Comparison of ENCODE assay signal across 23 cellular contexts in the genomic region with DNA sequence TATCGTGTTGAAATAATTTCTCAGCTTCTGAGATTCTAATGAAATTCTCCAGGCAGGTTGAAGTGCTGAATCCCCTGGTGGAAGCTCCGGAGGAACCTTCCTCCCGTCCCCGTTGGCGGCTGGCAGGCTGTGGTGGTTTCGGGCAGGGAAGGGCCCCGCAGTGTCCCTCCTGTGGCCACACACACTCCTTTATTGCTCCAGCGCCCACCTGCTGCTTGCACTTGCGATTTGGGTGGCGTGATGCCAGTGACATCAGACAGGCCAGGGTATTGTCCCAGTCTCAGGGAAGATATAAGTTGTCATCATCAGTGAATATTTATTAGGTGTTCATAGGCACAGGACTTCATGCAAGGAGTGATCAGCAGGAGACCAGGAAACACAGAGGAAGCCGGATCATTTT.
A peak's percentile ranks its signal among the peaks of the same experiment; 100 is the strongest.
DNase-seq lines count a peak whose midpoint lies in the region; ATAC-seq, FAIRE-seq and TF ChIP-seq lines count a peak whose summit lies in the region.
"Had no signal": no experiment of that assay in that cellular context is flagged by ENCODE, and none has a peak within 500 bp of the region (broad histone marks: within the 10 kb centered on the region; RNA-seq: fewer than 3 reads in every experiment).

No MANE protein-coding gene starts in this region.

- no peak overlapping the region for H2AFZ ChIP-seq in mammary epithelial cell (ENCODE audit: low read depth, low read length)
- H2AFZ ChIP-seq: hepatocyte had no signal

- H3K9me3 ChIP-seq in right atrium auricular region (no peaks in the 10 kb centered on the region), mammary epithelial cell (replicated peaks; ENCODE audit: insufficient read depth, low read length) (peaks cover 13% of the 10 kb centered on the region), small intestine (ENCODE audit: control insufficient read depth, low read depth) (no peaks in the 10 kb centered on the region)
- H3K9me3 ChIP-seq: A549, colonic mucosa, vagina had no signal

- DNase-seq in Right ventricle myocardium superior = no peak
- DNase-seq in right atrium auricular region (ENCODE audit: low spot score) = no peak
- no peak for DNase-seq in DMS114 treated with DMSO at 0.1 percent for 48 hours (lab: John Stamatoyannopoulos, UW; ENCODE audit: unreplicated experiment)
- DNase-seq in mammary epithelial cell = no peak
- DNase-seq in small intestine = no peak
- DNase-seq: activated CD4-positive, alpha-beta T cell treated with anti-CD3 and anti-CD28 coated beads, Interleukin-2, amount 10 ng/mL, durations not matched to agents 24 days and 14 days; activated CD8-positive, alpha-beta memory T cell treated with anti-CD3 and anti-CD28 coated beads, Interleukin-2, amount 10 ng/mL, durations not matched to agents 7 days and 5 days; activated naive CD8-positive, alpha-beta T cell treated with anti-CD3 and anti-CD28 coated beads for 36 hours; colonic mucosa; GDM1; islet precursor cell; naive thymus-derived CD8-positive, alpha-beta T cell; NCI-H1694 treated with DMSO at 0.1 percent for 48 hours; NCI-H774; stimulated activated CD8-positive, alpha-beta memory T cell treated with anti-CD3 and anti-CD28 coated beads, Interleukin-4, amount 100 ng/mL, for 48 hours had no signal

- no TSS peak for BruUV-seq in mammary epithelial cell (replicated peaks; lab: Mats Ljungman, UMichigan)

- H3K27me3 ChIP-seq in right atrium auricular region = no peaks in the 10 kb centered on the region
- no peaks in the 10 kb centered on the region for H3K27me3 ChIP-seq in layer of hippocampus (ENCODE audit: control insufficient read depth, insufficient read depth, low read length)
- no peaks in the 10 kb centered on the region for H3K27me3 ChIP-seq in mammary epithelial cell (ENCODE audit: insufficient read depth, low read length)
- H3K27me3 ChIP-seq in small intestine (ENCODE audit: control insufficient read depth in 2 of 2, insufficient read depth in 2 of 2, low read length in 2 of 2) = no peaks in the 10 kb centered on the region
- H3K27me3 ChIP-seq: colonic mucosa, vagina had no signal

- H3K4me2 ChIP-seq in mammary epithelial cell (ENCODE audit: insufficient read depth, low read depth, low read length) = no peak overlapping the region
- H3K4me2 ChIP-seq: A549, hepatocyte had no signal

- no peaks in the 10 kb centered on the region for H3K36me3 Mint-ChIP-seq in brain
- H3K36me3 Mint-ChIP-seq: activated CD8-positive, alpha-beta memory T cell treated with anti-CD3 and anti-CD28 coated beads, Interleukin-2, amount 10 ng/mL, durations not matched to agents 7 days and 5 days; activated naive CD8-positive, alpha-beta T cell treated with anti-CD3 and anti-CD28 coated beads for 36 hours; memory B cell; naive thymus-derived CD8-positive, alpha-beta T cell had no signal

- ATAC-seq in Right ventricle myocardium superior (ENCODE audit: poor library complexity) = peak; percentile 16
- ATAC-seq: A549; activated CD8-positive, alpha-beta memory T cell treated with anti-CD3 and anti-CD28 coated beads, Interleukin-2, amount 10 ng/mL, durations not matched to agents 7 days and 5 days; naive thymus-derived CD8-positive, alpha-beta T cell had no signal

- no peaks in the 10 kb centered on the region for H3K36me3 ChIP-seq in right atrium auricular region
- no peaks in the 10 kb centered on the region for H3K36me3 ChIP-seq in mammary epithelial cell (ENCODE audit: insufficient read depth, low read length)
- no peaks in the 10 kb centered on the region for H3K36me3 ChIP-seq in small intestine (ENCODE audit: control insufficient read depth in 2 of 2, insufficient read depth in 2 of 2, low read length in 2 of 2)
- H3K36me3 ChIP-seq: colonic mucosa, vagina had no signal

- H3K79me2 ChIP-seq in mammary epithelial cell (ENCODE audit: insufficient read depth, low read length) = no peaks in the 10 kb centered on the region
- H3K79me2 ChIP-seq: hepatocyte had no signal

- H3K27ac Mint-ChIP-seq in brain = peak overlapping the region; percentile 91 to 98 (median 96)
- H3K27ac Mint-ChIP-seq: activated CD4-positive, alpha-beta T cell treated with anti-CD3 and anti-CD28 coated beads, Interleukin-2, amount 10 ng/mL, durations not matched to agents 24 days and 14 days; activated CD8-positive, alpha-beta memory T cell treated with anti-CD3 and anti-CD28 coated beads, Interleukin-2, amount 10 ng/mL, durations not matched to agents 7 days and 5 days; activated naive CD8-positive, alpha-beta T cell treated with anti-CD3 and anti-CD28 coated beads for 36 hours; IgD-negative memory B cell; memory B cell had no signal

- no peak overlapping the region for H3K4me3 ChIP-seq in right atrium auricular region
- no peak overlapping the region for H3K4me3 ChIP-seq in mammary epithelial cell (replicated peaks in 1 of 3; ENCODE audit: insufficient read depth in 1 of 3, low read depth in 2 of 3, low read length in 3 of 3)
- no peak overlapping the region for H3K4me3 ChIP-seq in small intestine (ENCODE audit: low read depth in 1 of 2, low read length in 2 of 2)
- H3K4me3 ChIP-seq: A549, colonic mucosa, hepatocyte, vagina had no signal

- intact Hi-C loops in Right ventricle myocardium superior (cut with DNase I) (no loop called here), mammary epithelial cell (cut with micrococcal nuclease) (no loop called here)

- TF ChIP-seq CTCF in right atrium auricular region (IDR thresholded peaks at IDR 0.05) = no peak
- no peak for TF ChIP-seq CTCF in brain (conservative IDR thresholded peaks at IDR 0.05)
- TF ChIP-seq CTCF in mammary epithelial cell (conservative IDR thresholded peaks at IDR 0.05 in 1 of 2, IDR thresholded peaks at IDR 0.05 in 1 of 2; ENCODE audit: extremely low read depth in 1 of 2, insufficient read depth in 1 of 2, low read depth in 1 of 2, low read length in 2 of 2) = no peak

- no peaks in the 10 kb centered on the region for H3K27me3 Mint-ChIP-seq in brain

- peaks cover 0 to 10% (median 0%) of the 10 kb centered on the region in 5 experiments for H3K9me3 Mint-ChIP-seq in brain
- H3K9me3 Mint-ChIP-seq: activated CD4-positive, alpha-beta T cell treated with anti-CD3 and anti-CD28 coated beads, Interleukin-2, amount 10 ng/mL, durations not matched to agents 24 days and 14 days; activated naive CD8-positive, alpha-beta T cell treated with anti-CD3 and anti-CD28 coated beads for 36 hours; IgD-negative memory B cell; memory B cell; naive thymus-derived CD8-positive, alpha-beta T cell had no signal

- CTCF ChIA-PET in mammary epithelial cell (lab: Charles Lee; ENCODE audit: low non-redundant PET) = no interaction called here

- peak overlapping the region; percentile 57 to 84 (median 66) for H3K4me3 Mint-ChIP-seq in brain
- H3K4me3 Mint-ChIP-seq: activated CD4-positive, alpha-beta T cell treated with anti-CD3 and anti-CD28 coated beads, Interleukin-2, amount 10 ng/mL, durations not matched to agents 24 days and 14 days; activated CD8-positive, alpha-beta memory T cell treated with anti-CD3 and anti-CD28 coated beads, Interleukin-2, amount 10 ng/mL, durations not matched to agents 7 days and 5 days; activated naive CD8-positive, alpha-beta T cell treated with anti-CD3 and anti-CD28 coated beads for 36 hours; IgD-negative memory B cell; memory B cell; naive thymus-derived CD8-positive, alpha-beta T cell had no signal

- H3K4me1 ChIP-seq in right atrium auricular region (peaks cover 0 to 35% of the 10 kb centered on the region in 2 donors), mammary epithelial cell (ENCODE audit: insufficient read depth, low read length) (no peaks in the 10 kb centered on the region), small intestine (ENCODE audit: control insufficient read depth in 2 of 2, insufficient read depth in 1 of 2, low read depth in 1 of 2, low read length in 1 of 2) (no peaks in the 10 kb centered on the region)
- H3K4me1 ChIP-seq: A549, colonic mucosa had no signal

- no peaks in the 10 kb centered on the region for H4K20me1 ChIP-seq in mammary epithelial cell (ENCODE audit: insufficient read depth, low read length)

- dilution Hi-C loops in mammary epithelial cell (cut with HindIII; ENCODE audit: low sequenced_read_pairs) = no loop called here

- in situ Hi-C loops in mammary epithelial cell (cut with MboI; ENCODE audit: low sequenced_read_pairs in 2 of 2) = no loop called here

- WGBS in mammary epithelial cell (ENCODE audit: low coverage, missing lambda C conversion rate) = 66% methylated on average over 10 of the region's 11 CpGs
- 82 to 87% (median 84%) methylated on average over 11 of the region's 11 CpGs for WGBS in small intestine, 3 donors

- H3K4me1 Mint-ChIP-seq in brain = peaks cover 83% of the 10 kb centered on the region
- H3K4me1 Mint-ChIP-seq: activated CD4-positive, alpha-beta T cell treated with anti-CD3 and anti-CD28 coated beads, Interleukin-2, amount 10 ng/mL, durations not matched to agents 24 days and 14 days; activated CD8-positive, alpha-beta memory T cell treated with anti-CD3 and anti-CD28 coated beads, Interleukin-2, amount 10 ng/mL, durations not matched to agents 7 days and 5 days; IgD-negative memory B cell had no signal

- FAIRE-seq in small intestine (lab: Jason Lieb, UNC) = no peak
- FAIRE-seq: A549 had no signal

- H3K27ac ChIP-seq in right atrium auricular region (peak overlapping the region in 1 of 2 donors; percentile 41), layer of hippocampus (ENCODE audit: low read depth, low read length) (peak overlapping the region; percentile 81), temporal lobe (ENCODE audit: low read depth, low read length) (peak overlapping the region; percentile 92), mammary epithelial cell (ENCODE audit: insufficient read depth, low read depth, low read length) (no peak overlapping the region), small intestine (ENCODE audit: low read depth in 1 of 2, low read length in 1 of 2) (no peak overlapping the region)
- H3K27ac ChIP-seq: A549, colonic mucosa, hepatocyte, vagina had no signal

- H3K9ac ChIP-seq in mammary epithelial cell (ENCODE audit: insufficient read depth, low read length) = no peak overlapping the region

Comparison
In these comparisons a context has a peak if more than half of its experiments do, and no peak if none do; other contexts are left out.
1. H3K27ac ChIP-seq: peak in layer of hippocampus (single experiment) and temporal lobe (single experiment); none in mammary epithelial cell (single experiment) and small intestine (0 of 2).